In genomic region chr2:233460726-233461431, GRCh38 we compare ENCODE assay signal across 14 cellular contexts.
A peak's percentile ranks its signal among the peaks of the same experiment; 100 is the strongest.
DNase-seq lines count a peak whose midpoint lies in the region; ATAC-seq and TF ChIP-seq lines count a peak whose summit lies in the region.
"Had no signal": no experiment of that assay in that cellular context is flagged by ENCODE, and none has a peak within 500 bp of the region (broad histone marks: within the 10 kb centered on the region; RNA-seq: fewer than 3 reads in every experiment).

No MANE protein-coding gene starts in this region.

- H3K4me1 ChIP-seq in prostate gland (replicated peaks) (peaks cover 4% of the 10 kb centered on the region), body of pancreas (no peaks in the 10 kb centered on the region)

- H3K27ac ChIP-seq in dorsolateral prefrontal cortex (peak overlapping the region in 46 of 59 donors; percentile 11 to 80 (median 55)), prostate gland (peak overlapping the region; percentile 44 to 51), body of pancreas (peak overlapping the region in 2 of 4 donors; percentile 36 to 40)
- H3K27ac ChIP-seq: coronary artery, esophagus squamous epithelium had no signal

- TF ChIP-seq POLR2A in prostate gland (IDR thresholded peaks at IDR 0.05), result no peak
- TF ChIP-seq POLR2A in body of pancreas (IDR thresholded peaks at IDR 0.05), result no peak

- no peak for TF ChIP-seq CTCF in dorsolateral prefrontal cortex (IDR thresholded peaks at IDR 0.05 in 54 of 56, conservative IDR thresholded peaks at IDR 0.05 in 2 of 56; ENCODE audit: low read depth in 1 of 56, partially characterized antibody in 56 of 56)
- peak in 1 of 4 experiments; percentile 7 for TF ChIP-seq CTCF in prostate gland (IDR thresholded peaks at IDR 0.05)
- no peak for TF ChIP-seq CTCF in body of pancreas (IDR thresholded peaks at IDR 0.05)

- DNase-seq in NCI-H1092 (lab: John Stamatoyannopoulos, UW), result peak; percentile 83
- peak; percentile 90 for DNase-seq in NCI-H345 (lab: John Stamatoyannopoulos, UW)
- DNase-seq in dorsolateral prefrontal cortex, result peak in 3 of 10 donors; percentile 26 to 91 (median 63)
- peak; percentile 44 for DNase-seq in prostate gland (ENCODE audit: low spot score)
- no peak for DNase-seq in NCI-H1930 (lab: John Stamatoyannopoulos, UW)
- DNase-seq in stimulated activated CD4-positive, alpha-beta T cell treated with anti-CD3 and anti-CD28 coated beads, Interleukin-4, amount 100 ng/mL, for 1 hour, result no peak
- no peak for DNase-seq in body of pancreas
- DNase-seq in superior temporal gyrus (ENCODE audit: extremely low spot score), result no peak
- DNase-seq: activated naive CD8-positive, alpha-beta T cell treated with anti-CD3 and anti-CD28 coated beads for 36 hours; esophagus squamous epithelium; naive thymus-derived CD4-positive, alpha-beta T cell; NCI-H524; SHP77 had no signal

- 47% methylated on average over 32 of the region's 32 CpGs for WGBS in prostate gland
- 77 to 81% methylated on average over 29 to 31 of the region's 32 CpGs for WGBS in body of pancreas, 2 donors

- H3K4me3 ChIP-seq in dorsolateral prefrontal cortex (peak overlapping the region in 3 of 59 donors; percentile 6 to 30 (median 9)), prostate gland (no peak overlapping the region), body of pancreas (no peak overlapping the region)
- H3K4me3 ChIP-seq: coronary artery, esophagus squamous epithelium had no signal

- ATAC-seq in body of pancreas, result no peak
- ATAC-seq: naive thymus-derived CD4-positive, alpha-beta T cell had no signal

- H3K36me3 ChIP-seq in prostate gland, result peaks cover 4 to 14% of the 10 kb centered on the region in 2 donors
- H3K36me3 ChIP-seq in body of pancreas (replicated peaks in 1 of 2; ENCODE audit: insufficient read depth in 1 of 2, low read depth in 2 of 2), result peaks cover 0 to 5% of the 10 kb centered on the region in 2 donors

- intact Hi-C loops in dorsolateral prefrontal cortex (cut with DNase I), result loop anchor here in 1 of 2 donors (10.0 kb wide), 1 partner anchor 104 kb away; the partner anchor contains the start of gene USP40
- intact Hi-C loops in prostate gland (cut with DNase I), result no loop called here
- intact Hi-C loops in body of pancreas (cut with DNase I), result no loop called here

- H3K27me3 ChIP-seq in dorsolateral prefrontal cortex (no peaks in the 10 kb centered on the region), prostate gland (replicated peaks; ENCODE audit: insufficient read depth) (no peaks in the 10 kb centered on the region), body of pancreas (no peaks in the 10 kb centered on the region)
- H3K27me3 ChIP-seq: esophagus squamous epithelium had no signal

- H3K9me3 ChIP-seq in prostate gland (no peaks in the 10 kb centered on the region), body of pancreas (no peaks in the 10 kb centered on the region)
- H3K9me3 ChIP-seq: esophagus squamous epithelium had no signal

Comparison
In these comparisons a context has a peak if more than half of its experiments do, and no peak if none do; other contexts are left out.
1. DNase-seq: peak in NCI-H1092 (single experiment), NCI-H345 (single experiment) and prostate gland (single experiment); none in NCI-H1930 (0 of 2), stimulated activated CD4-positive, alpha-beta T cell treated with anti-CD3 and anti-CD28 coated beads, Interleukin-4, amount 100 ng/mL, for 1 hour (single experiment), body of pancreas (0 of 4) and superior temporal gyrus (single experiment).